ENCODE assay signal across 8 cellular contexts in the genomic region with DNA sequence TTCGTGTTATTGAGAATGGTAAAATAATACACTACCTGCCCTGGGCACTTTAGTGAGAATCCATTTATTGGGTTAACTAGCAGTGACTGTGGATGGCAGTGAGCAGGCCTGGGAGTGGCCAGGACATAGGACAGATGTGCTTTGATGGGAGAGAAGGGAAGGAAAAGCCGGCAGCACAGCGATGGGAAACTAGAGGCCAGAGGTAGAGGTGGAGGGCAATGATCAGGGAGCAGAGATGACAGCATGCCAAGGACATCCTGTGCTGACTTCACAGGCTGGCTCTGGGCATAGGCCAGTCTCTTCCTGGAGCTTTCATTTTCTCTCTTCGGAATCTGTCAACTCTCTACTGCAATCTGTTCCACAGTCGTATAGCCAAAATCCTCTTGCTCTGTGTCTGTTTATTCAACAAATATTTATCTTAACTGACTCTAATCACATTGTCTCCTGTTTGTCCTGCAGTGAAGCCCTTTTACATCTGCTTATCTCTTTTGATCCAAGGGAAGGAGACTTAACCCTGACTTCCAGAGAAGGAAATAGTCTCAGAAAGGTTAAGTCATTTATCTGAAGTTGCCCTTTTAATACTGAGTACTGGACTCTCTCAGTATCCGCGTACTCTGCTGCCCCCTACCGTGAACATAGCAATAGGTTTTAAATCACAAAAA. TPM values are rescaled to one million over a fixed set of nuclear protein-coding genes. Genes with fewer than 3 reads are reported as not detected.
DNase-seq lines count a peak whose midpoint lies in the region; ATAC-seq, FAIRE-seq and TF ChIP-seq lines count a peak whose summit lies in the region.

No MANE protein-coding gene starts in this region.

- peak overlapping the region in 7 of 10 donors; percentile 1 to 32 (median 24) for H3K4me3 ChIP-seq in heart right ventricle
- H3K4me3 ChIP-seq in psoas muscle: peak overlapping the region; percentile 30

- TF ChIP-seq CTCF in heart right ventricle (IDR thresholded peaks at IDR 0.05) (peak; percentile 77 to 89 (median 82)), psoas muscle (IDR thresholded peaks at IDR 0.05) (peak; percentile 77)

- DNase-seq in NCI-H128 (lab: John Stamatoyannopoulos, UW; ENCODE audit: unreplicated experiment) (peak; percentile 60), T-helper 1 cell (peak; percentile 36 to 75 (median 68)), amniotic stem cell (lab: John Stamatoyannopoulos, UW) (peak; percentile 46), heart right ventricle (peak; percentile 66 to 90), psoas muscle (peak; percentile 78 to 84), ureter (ENCODE audit: low spot score) (peak; percentile 88)

- intact Hi-C loops in heart right ventricle (cut with DNase I) (loop anchor here (1.0 to 10.0 kb wide), 14 partner anchors 36 to 376 kb away; a partner anchor contains a TSS), psoas muscle (cut with DNase I) (loop anchor here (2.0 to 5.0 kb wide), 3 partner anchors 63 to 376 kb away; no protein-coding TSS in a partner anchor)

- peaks cover 0 to 10% (median 0%) of the 10 kb centered on the region in 11 donors for H3K9me3 ChIP-seq in heart right ventricle
- H3K9me3 ChIP-seq in psoas muscle: no peaks in the 10 kb centered on the region

- H3K36me3 ChIP-seq in heart right ventricle (peaks cover 0 to 26% (median 0%) of the 10 kb centered on the region in 9 donors), psoas muscle (ENCODE audit: insufficient read depth in 1 of 2, low read depth in 1 of 2) (no peaks in the 10 kb centered on the region)

- ATAC-seq in heart right ventricle (peak; percentile 91 to 98 (median 96)), psoas muscle (peak; percentile 80 to 99 (median 94)), GM19463 (IDR thresholded peaks at IDR 0.05; ENCODE audit: unreplicated experiment) (no peak)

- peak; percentile 90 for FAIRE-seq in G401.6 (lab: Jason Lieb, UNC)

- H3K27me3 ChIP-seq in heart right ventricle: no peaks in the 10 kb centered on the region
- H3K27me3 ChIP-seq in psoas muscle (ENCODE audit: insufficient read depth in 3 of 3, low read length in 2 of 3): no peaks in the 10 kb centered on the region

- 13 to 17% methylated on average over 8 of the region's 8 CpGs for WGBS in heart right ventricle, 2 donors
- WGBS in psoas muscle, 3 donors: 11 to 18% (median 11%) methylated on average over 8 of the region's 8 CpGs

- peak overlapping the region; percentile 36 to 82 (median 60) for H3K27ac ChIP-seq in heart right ventricle
- peak overlapping the region; percentile 65 for H3K27ac ChIP-seq in psoas muscle

- peaks cover 0 to 13% (median 5%) of the 10 kb centered on the region in 9 donors for H3K4me1 ChIP-seq in heart right ventricle
- peaks cover 6% of the 10 kb centered on the region for H3K4me1 ChIP-seq in psoas muscle

RNA-seq across cellular contexts. Expression of a gene that starts 18.4 kb away (rescaled TPM):
- 1 to 10 TPM in 1 of 10 donors, under 1 TPM in 8, not detected in 1; 0.09 to 1.2 (median 0.35) TPM for total RNA-seq in heart right ventricle
- under 1 TPM; 0.09 to 0.22 TPM for polyA plus RNA-seq in heart right ventricle
- under 1 TPM in 3 of 4 donors, not detected in 1; 0.17 to 0.27 (median 0.20) TPM for total RNA-seq in psoas muscle
- polyA plus RNA-seq in psoas muscle: under 1 TPM; 0.01 to 0.07 (median 0.04) TPM
- total RNA-seq in ureter: 0.55 TPM

RNA-seq across cellular contexts. Expression of a gene that starts 36.2 kb away (rescaled TPM):
- total RNA-seq in heart right ventricle: 10 to 100 TPM in 3 of 10 donors, 1 to 10 TPM in 7; 3.0 to 21.1 (median 6.8) TPM
- 10 to 100 TPM; 20.5 to 26.7 TPM for polyA plus RNA-seq in heart right ventricle
- 1 to 10 TPM; 2.8 to 8.8 (median 6.4) TPM for total RNA-seq in psoas muscle
- 1 to 10 TPM; 5.2 to 7.1 (median 6.1) TPM for polyA plus RNA-seq in psoas muscle
- 17.6 TPM for total RNA-seq in ureter
